In genomic region chr6:121143476-121143875, GRCh38 we compare ENCODE assay signal across 25 cellular contexts.
DNase-seq lines count a peak whose midpoint lies in the region; ATAC-seq, FAIRE-seq and TF ChIP-seq lines count a peak whose summit lies in the region.
"Had no signal": no experiment of that assay in that cellular context is flagged by ENCODE, and none has a peak within 500 bp of the region (broad histone marks: within the 10 kb centered on the region; RNA-seq: fewer than 3 reads in every experiment).

No MANE protein-coding gene starts in this region.

- no peaks in the 10 kb centered on the region for H3K27me3 ChIP-seq in pancreas
- H3K27me3 ChIP-seq: esophagus muscularis mucosa, MG63, transverse colon had no signal

- no peak for FAIRE-seq in pancreas (lab: Jason Lieb, UNC)
- FAIRE-seq: GM19239, islet of Langerhans had no signal

- TF ChIP-seq CTCF in pancreas (IDR thresholded peaks at IDR 0.05): no peak

- H3K9me3 ChIP-seq in pancreas: peaks cover 0 to 3% (median 0%) of the 10 kb centered on the region in 4 donors
- H3K9me3 ChIP-seq: Caco-2, MG63, transverse colon had no signal

- H3K36me3 ChIP-seq in pancreas: no peaks in the 10 kb centered on the region
- H3K36me3 ChIP-seq: esophagus muscularis mucosa, MG63, transverse colon had no signal

- ATAC-seq in pancreas: no peak
- ATAC-seq: activated CD4-positive, CD25-positive, alpha-beta regulatory T cell treated with anti-CD3 and anti-CD28 coated beads, Interleukin-2, amount 50 U/mL, for 24 hours; activated CD8-positive, alpha-beta T cell treated with anti-CD3 and anti-CD28 coated beads, Interleukin-2, amount 10 ng/mL, durations not matched to agents 7 days and 5 days; effector memory CD8-positive, alpha-beta T cell; naive thymus-derived CD8-positive, alpha-beta T cell had no signal

- no peaks in the 10 kb centered on the region for H3K4me1 ChIP-seq in pancreas
- H3K4me1 ChIP-seq: Caco-2, esophagus muscularis mucosa, transverse colon had no signal

- peak; percentile 3 for DNase-seq in AG20443 (ENCODE audit: low spot score)
- peak; percentile 3 for DNase-seq in HPDE6-E6E7 (ENCODE audit: extremely low spot score)
- DNase-seq in middle frontal gyrus (ENCODE audit: extremely low spot score, low spot score): peak; percentile 38
- no peak for DNase-seq in activated CD4-positive, alpha-beta T cell treated with anti-CD3 and anti-CD28 coated beads, Interleukin-2, amount 50 U/mL, for 1 hour
- DNase-seq in pancreas: no peak
- no peak for DNase-seq in DMS 273 (lab: John Stamatoyannopoulos, UW; ENCODE audit: unreplicated experiment)
- no peak for DNase-seq in DMS53 (lab: John Stamatoyannopoulos, UW)
- DNase-seq: activated CD8-positive, alpha-beta T cell treated with anti-CD3 and anti-CD28 coated beads, Interleukin-2, amount 10 ng/mL, durations not matched to agents 7 days and 5 days; C1 segment of cervical spinal cord; Caco-2; cortex of kidney; effector memory CD8-positive, alpha-beta T cell; H7; MG63; naive thymus-derived CD8-positive, alpha-beta T cell; NCI-H2029 treated with DMSO at 0.1 percent for 48 hours; NCI-H226; NCI-H69; stimulated activated CD4-positive, alpha-beta T cell treated with anti-CD3 and anti-CD28 coated beads, Interleukin-2, amount 100 ng/mL, for 24 hours; transverse colon had no signal

- H3K27ac ChIP-seq in cingulate gyrus (ENCODE audit: low read depth, low read length) (peak overlapping the region; percentile 49), pancreas (no peak overlapping the region)
- H3K27ac ChIP-seq: esophagus muscularis mucosa, transverse colon had no signal

- 90 to 91% methylated on average over 2 of the region's 2 CpGs for WGBS in pancreas, 2 donors

- intact Hi-C loops in pancreas (cut with DNase I): no loop called here

- H3K4me3 ChIP-seq in pancreas: no peak overlapping the region
- H3K4me3 ChIP-seq: esophagus muscularis mucosa, MG63, transverse colon had no signal

Comparison
In these comparisons a context has a peak if more than half of its experiments do, and no peak if none do; other contexts are left out.
1. DNase-seq: peak in AG20443 (single experiment), HPDE6-E6E7 (single experiment) and middle frontal gyrus (single experiment); none in activated CD4-positive, alpha-beta T cell treated with anti-CD3 and anti-CD28 coated beads, Interleukin-2, amount 50 U/mL, for 1 hour (single experiment), pancreas (0 of 6), DMS 273 (single experiment) and DMS53 (single experiment).